ENCODE assay signal across 1 cellular context in the genomic region with DNA sequence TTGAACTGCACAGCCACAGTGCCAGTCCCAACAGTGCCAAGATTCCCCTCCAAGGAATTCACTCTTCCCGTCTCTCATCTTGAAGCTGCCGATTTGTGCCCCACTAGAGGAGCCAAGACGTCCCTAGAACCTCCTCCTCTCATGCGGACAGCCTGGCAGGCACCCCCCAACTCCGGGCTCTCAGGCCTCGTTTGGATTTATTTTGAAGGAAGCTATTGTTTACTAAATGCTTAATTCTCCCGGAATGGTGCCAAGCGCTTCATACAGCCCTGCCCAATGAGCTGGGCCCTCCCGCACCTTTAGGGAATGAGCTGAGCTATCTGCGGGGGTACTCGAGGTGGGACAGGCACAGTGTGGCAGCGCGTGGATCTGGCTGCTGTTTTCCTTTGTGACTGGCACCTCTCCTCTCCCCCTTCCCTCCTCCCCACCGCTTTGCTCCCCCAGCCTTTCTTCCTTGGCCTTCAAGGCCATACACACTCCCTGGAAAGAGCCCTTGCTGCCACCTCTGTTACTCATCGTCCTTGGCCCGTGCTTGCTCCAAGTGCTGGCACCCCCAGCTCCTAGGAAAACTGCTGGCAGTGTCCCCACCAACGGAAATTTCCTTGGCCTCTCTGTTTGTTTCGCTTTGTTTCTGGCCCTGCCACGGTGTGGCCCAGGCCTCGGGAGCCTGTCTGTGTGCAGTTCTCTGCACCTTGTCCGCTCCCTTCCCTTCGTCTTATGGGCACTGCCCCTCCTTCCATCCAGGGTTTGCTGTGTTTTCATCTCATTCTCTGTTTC.
TF ChIP-seq lines count a peak whose summit lies in the region.

No MANE protein-coding gene starts in this region.

TF ChIP-seq in SK-N-SH, 30 proteins besides CTCF, POLR2A, EP300 and RAD21 (continued from another document):
- TF ChIP-seq, protein P1, sequence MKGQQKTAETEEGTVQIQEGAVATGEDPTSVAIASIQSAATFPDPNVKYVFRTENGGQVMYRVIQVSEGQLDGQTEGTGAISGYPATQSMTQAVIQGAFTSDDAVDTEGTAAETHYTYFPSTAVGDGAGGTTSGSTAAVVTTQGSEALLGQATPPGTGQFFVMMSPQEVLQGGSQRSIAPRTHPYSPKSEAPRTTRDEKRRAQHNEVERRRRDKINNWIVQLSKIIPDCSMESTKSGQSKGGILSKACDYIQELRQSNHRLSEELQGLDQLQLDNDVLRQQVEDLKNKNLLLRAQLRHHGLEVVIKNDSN (IDR thresholded peaks at IDR 0.05; ENCODE audit: borderline replicate concordance, low read depth), result no peak
- TF ChIP-seq TEAD4 (IDR thresholded peaks at IDR 0.05; ENCODE audit: borderline replicate concordance, insufficient read depth), result no peak
- TF ChIP-seq TAF1 (IDR thresholded peaks at IDR 0.05; ENCODE audit: borderline replicate concordance, low read depth, low read length), result no peak
- TF ChIP-seq NRF1 (IDR thresholded peaks at IDR 0.05; ENCODE audit: low read depth, low read length), result no peak
- no peak for TF ChIP-seq NFIC (IDR thresholded peaks at IDR 0.05; ENCODE audit: borderline replicate concordance)
TF ChIP-seq in SK-N-SH: peak in this region for 0.
